10 cellular contexts compared by ENCODE assay signal in the genomic region with DNA sequence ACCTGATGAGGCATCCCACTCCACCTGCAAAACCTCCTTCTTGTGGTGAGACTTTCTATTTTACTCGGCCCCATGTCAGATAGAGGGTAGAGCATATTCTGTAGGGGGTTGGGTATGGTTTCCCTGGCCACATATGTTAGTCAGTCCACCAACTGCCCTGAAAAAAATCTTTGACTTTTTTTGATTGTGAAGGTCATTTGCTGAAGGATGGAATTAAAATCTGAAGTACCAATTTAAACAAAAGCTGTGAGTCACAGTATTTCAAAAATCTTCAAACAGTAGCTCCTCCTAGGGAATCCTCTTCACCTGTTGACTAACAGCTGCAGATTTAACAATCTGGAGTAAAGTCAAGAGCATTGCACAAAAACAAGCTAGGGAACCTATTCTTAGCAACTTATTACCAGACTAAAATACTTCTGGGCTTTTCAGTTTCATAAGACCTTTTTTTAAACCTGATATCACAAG. TPM values are rescaled to one million over a fixed set of nuclear protein-coding genes. Genes with fewer than 3 reads are reported as not detected.
DNase-seq lines count a peak whose midpoint lies in the region; ATAC-seq and TF ChIP-seq lines count a peak whose summit lies in the region.
"Had no signal": no experiment of that assay in that cellular context is flagged by ENCODE, and none has a peak within 500 bp of the region (broad histone marks: within the 10 kb centered on the region; RNA-seq: fewer than 3 reads in every experiment).

No MANE protein-coding gene starts in this region.

- H3K9me3 Mint-ChIP-seq in effector memory CD8-positive, alpha-beta T cell: no peaks in the 10 kb centered on the region
- no peaks in the 10 kb centered on the region for H3K9me3 Mint-ChIP-seq in natural killer cell

- H3K79me2 ChIP-seq in mesendoderm (ENCODE audit: control insufficient read depth, insufficient read depth, low read length): no peaks in the 10 kb centered on the region

- no peak overlapping the region for H4K5ac ChIP-seq in mesendoderm (ENCODE audit: low read length)

- no peak overlapping the region for H3K9ac ChIP-seq in mesendoderm (ENCODE audit: low read length)

- peaks cover 43 to 59% of the 10 kb centered on the region in 2 donors for H3K27me3 Mint-ChIP-seq in effector memory CD8-positive, alpha-beta T cell
- H3K27me3 Mint-ChIP-seq in natural killer cell (ENCODE audit: low read depth in 2 of 2): peaks cover 35 to 64% of the 10 kb centered on the region in 2 donors

- H3K9me3 ChIP-seq in thoracic aorta: no peaks in the 10 kb centered on the region

- H2AK5ac ChIP-seq in mesendoderm (ENCODE audit: low read length): no peak overlapping the region

- no peak overlapping the region for H3K4ac ChIP-seq in mesendoderm (ENCODE audit: low read depth, low read length)

- H3K23ac ChIP-seq in mesendoderm (ENCODE audit: low read length): no peak overlapping the region

- H3K56ac ChIP-seq in mesendoderm (ENCODE audit: low read length): no peak overlapping the region

- peak; percentile 55 for ATAC-seq in Right ventricle myocardium superior (ENCODE audit: poor library complexity)
- no peak for ATAC-seq in Right ventricle myocardium inferior
- peak; percentile 93 for ATAC-seq in GM21786 (IDR thresholded peaks at IDR 0.05; ENCODE audit: unreplicated experiment)
- ATAC-seq in HG03457 (IDR thresholded peaks at IDR 0.05; ENCODE audit: unreplicated experiment): peak; percentile 79
- ATAC-seq in thoracic aorta (ENCODE audit: insufficient number of reproducible peaks, low FRiP score, low read depth): no peak
- no peak for ATAC-seq in effector memory CD8-positive, alpha-beta T cell (replicated peaks)
- ATAC-seq in natural killer cell: no peak
- ATAC-seq: left lobe of liver had no signal

- no peak overlapping the region for H2BK5ac ChIP-seq in mesendoderm (ENCODE audit: low read length)

- no peak for DNase-seq in Right ventricle myocardium superior
- no peak for DNase-seq in Right ventricle myocardium inferior (ENCODE audit: missing footprints)
- DNase-seq in thoracic aorta (ENCODE audit: low spot score): no peak
- DNase-seq in effector memory CD8-positive, alpha-beta T cell: no peak
- no peak for DNase-seq in natural killer cell
- DNase-seq in mesendoderm: no peak

- TF ChIP-seq CTCF in thoracic aorta (IDR thresholded peaks at IDR 0.05) (no peak), natural killer cell (IDR thresholded peaks at IDR 0.05) (no peak)

- H3K18ac ChIP-seq in mesendoderm (ENCODE audit: low read length): no peak overlapping the region

- H4K8ac ChIP-seq in mesendoderm (ENCODE audit: low read depth, low read length): no peak overlapping the region

- H3K27me3 ChIP-seq in thoracic aorta (replicated peaks; ENCODE audit: insufficient read depth): no peaks in the 10 kb centered on the region
- H3K27me3 ChIP-seq in mesendoderm (ENCODE audit: insufficient read depth, low read length, poor library complexity): peaks cover 8% of the 10 kb centered on the region

- WGBS in mesendoderm (ENCODE audit: extremely low coverage, insufficient coverage, low lambda C conversion rate): no CpG with 5 or more reads among the region's 1 CpG

- H3K36me3 Mint-ChIP-seq in effector memory CD8-positive, alpha-beta T cell (ENCODE audit: insufficient read depth): no peaks in the 10 kb centered on the region
- H3K36me3 Mint-ChIP-seq in natural killer cell: no peaks in the 10 kb centered on the region

- no peaks in the 10 kb centered on the region for H3K79me1 ChIP-seq in mesendoderm (ENCODE audit: low read length)

- H3K4me3 ChIP-seq in thoracic aorta: peak overlapping the region; percentile 35
- H3K4me3 ChIP-seq in mesendoderm (ENCODE audit: low read length): no peak overlapping the region

- no peaks in the 10 kb centered on the region for H3K4me1 Mint-ChIP-seq in effector memory CD8-positive, alpha-beta T cell (ENCODE audit: low read depth in 2 of 2)
- H3K4me1 Mint-ChIP-seq in natural killer cell: no peaks in the 10 kb centered on the region

- no peak overlapping the region for H2BK15ac ChIP-seq in mesendoderm (replicated peaks; ENCODE audit: low read depth)

- H3K27ac ChIP-seq in thoracic aorta (peak overlapping the region; percentile 1 to 68), mesendoderm (ENCODE audit: low read depth, low read length) (no peak overlapping the region)

- intact Hi-C loops in Right ventricle myocardium superior (cut with DNase I) (no loop called here), Right ventricle myocardium inferior (cut with DNase I) (no loop called here), natural killer cell (cut with micrococcal nuclease) (no loop called here)

- no peak overlapping the region for H3K27ac Mint-ChIP-seq in effector memory CD8-positive, alpha-beta T cell
- no peak overlapping the region for H3K27ac Mint-ChIP-seq in natural killer cell

- no peaks in the 10 kb centered on the region for H3K36me3 ChIP-seq in thoracic aorta
- H3K36me3 ChIP-seq in mesendoderm (ENCODE audit: control insufficient read depth, insufficient read depth, low read length): no peaks in the 10 kb centered on the region

- no peak overlapping the region for H2BK120ac ChIP-seq in mesendoderm (ENCODE audit: low read depth, low read length)

- peaks cover 4 to 33% of the 10 kb centered on the region in 2 donors for H3K4me1 ChIP-seq in thoracic aorta (ENCODE audit: control insufficient read depth in 1 of 2, low read depth in 2 of 2)
- no peaks in the 10 kb centered on the region for H3K4me1 ChIP-seq in mesendoderm (ENCODE audit: control insufficient read depth, low read depth, low read length)

- H3K4me2 ChIP-seq in mesendoderm (ENCODE audit: low read length): no peak overlapping the region

- H3K4me3 Mint-ChIP-seq in effector memory CD8-positive, alpha-beta T cell: no peak overlapping the region
- H3K4me3 Mint-ChIP-seq in natural killer cell: no peak overlapping the region

RNA-seq across cellular contexts. Expression of a gene that starts 8.0 kb away (rescaled TPM):
- total RNA-seq in Right ventricle myocardium superior: 1.6 TPM
- total RNA-seq in Right ventricle myocardium inferior: 1.0 TPM
- total RNA-seq in thoracic aorta: 1 to 10 TPM in 1 of 2 donors, under 1 TPM in 1; 0.35 to 6.2 TPM
- not detected for total RNA-seq in natural killer cell
- polyA plus RNA-seq in mesendoderm (2013, experiment 1 of 2): 0.27 TPM
- polyA plus RNA-seq in mesendoderm (2013, experiment 2 of 2): 0.24 TPM
- polyA plus RNA-seq: BJ had no signal

RNA-seq across cellular contexts. Expression of a gene that starts 53.8 kb away (rescaled TPM):
- total RNA-seq in Right ventricle myocardium superior: 49.4 TPM
- total RNA-seq in Right ventricle myocardium inferior: 42.0 TPM
- total RNA-seq in thoracic aorta: 10 to 100 TPM; 35.1 to 44.7 TPM
- 10 to 100 TPM; 14.0 to 18.8 (median 16.7) TPM for total RNA-seq in natural killer cell
- 18.6 TPM for polyA plus RNA-seq in mesendoderm (2013, experiment 1 of 2)
- 18.9 TPM for polyA plus RNA-seq in mesendoderm (2013, experiment 2 of 2)

RNA-seq across cellular contexts. Expression of a gene that starts 55.8 kb away (rescaled TPM):
- 208 TPM for total RNA-seq in Right ventricle myocardium superior
- total RNA-seq in Right ventricle myocardium inferior: 281 TPM
- total RNA-seq in thoracic aorta: 1,000 to 10,000 TPM in 1 of 2 donors, 100 to 1,000 TPM in 1; 835 to 1,176 TPM
- not detected for total RNA-seq in natural killer cell
- polyA plus RNA-seq in mesendoderm (2013, experiment 1 of 2): 3.4 TPM
- polyA plus RNA-seq in mesendoderm (2013, experiment 2 of 2): 3.4 TPM

Comparison
In these comparisons a context has a peak if more than half of its experiments do, and no peak if none do; other contexts are left out.
1. ATAC-seq: peak in Right ventricle myocardium superior (single experiment), GM21786 (single experiment) and HG03457 (single experiment); none in Right ventricle myocardium inferior (single experiment), thoracic aorta (single experiment), effector memory CD8-positive, alpha-beta T cell (single experiment) and natural killer cell (0 of 3).
2. RNA of a gene that starts 55.8 kb away (total RNA-seq): 835 to 1,176 TPM in thoracic aorta, 281 TPM in Right ventricle myocardium inferior (single experiment) and 208 TPM in Right ventricle myocardium superior (single experiment); not detected in natural killer cell; every median in the first group is over 100 times any median in the second.